8 cellular contexts compared by ENCODE assay signal in genomic region chr7:100130608-100131453, GRCh38. TPM values are rescaled to one million over a fixed set of nuclear protein-coding genes. Genes with fewer than 3 reads are reported as not detected.
DNase-seq lines count a peak whose midpoint lies in the region; ATAC-seq and TF ChIP-seq lines count a peak whose summit lies in the region.

No MANE protein-coding gene starts in this region.

- H3K4me1 ChIP-seq in SJSA1 (replicated peaks) (peaks cover 24% of the 10 kb centered on the region), heart left ventricle (peaks cover 0 to 25% (median 15%) of the 10 kb centered on the region in 12 donors), aorta (ENCODE audit: control insufficient read depth in 1 of 2, insufficient read depth in 2 of 2, low read length in 2 of 2) (no peaks in the 10 kb centered on the region)

- DNase-seq in DMS 273 treated with DMSO at 0.1 percent for 48 hours (lab: John Stamatoyannopoulos, UW) (peak; percentile 18), Kasumi-1 (lab: John Stamatoyannopoulos, UW) (peak; percentile 70 to 71), SJSA1 (ENCODE audit: low read depth in 1 of 2, low spot score in 2 of 2) (peak; percentile 65 to 73), heart left ventricle (peak; percentile 71 to 92 (median 76)), progenitor cell of endocrine pancreas (ENCODE audit: low spot score, unreplicated experiment) (peak; percentile 86), aorta (peak; percentile 86 to 95), NCI-H524 treated with DMSO at 0.1 percent for 48 hours (lab: John Stamatoyannopoulos, UW) (no peak)

- no peak for TF ChIP-seq POLR2A in heart left ventricle (IDR thresholded peaks at IDR 0.05)

- no peak for ATAC-seq in heart left ventricle
- ATAC-seq in aorta (ENCODE audit: low FRiP score), result peak; percentile 54

- peaks cover 21% of the 10 kb centered on the region for H3K4me1 Mint-ChIP-seq in activated naive CD4-positive, alpha-beta T cell treated with anti-CD3 and anti-CD28 coated beads, Interleukin-2, amount 50 U/mL, for 24 hours
- H3K4me1 Mint-ChIP-seq in progenitor cell of endocrine pancreas (ENCODE audit: low read depth), result peaks cover 5% of the 10 kb centered on the region

- peaks cover 1% of the 10 kb centered on the region for H3K36me3 Mint-ChIP-seq in activated naive CD4-positive, alpha-beta T cell treated with anti-CD3 and anti-CD28 coated beads, Interleukin-2, amount 50 U/mL, for 24 hours
- no peaks in the 10 kb centered on the region for H3K36me3 Mint-ChIP-seq in progenitor cell of endocrine pancreas (ENCODE audit: insufficient read depth)

- H3K27me3 ChIP-seq in SJSA1 (replicated peaks) (0 out of 2 replicates have a peak, but pooled peaks cover 2% of the 10 kb centered on the region), heart left ventricle (no peaks in the 10 kb centered on the region), aorta (ENCODE audit: control insufficient read depth in 1 of 2, insufficient read depth in 2 of 2, low read length in 1 of 2) (no peaks in the 10 kb centered on the region)

- 12 to 15% (median 14%) methylated on average over 24 of the region's 24 CpGs for WGBS in heart left ventricle, 4 donors
- 9 to 11% methylated on average over 24 of the region's 24 CpGs for WGBS in aorta, 2 donors

- H3K4me3 Mint-ChIP-seq in activated naive CD4-positive, alpha-beta T cell treated with anti-CD3 and anti-CD28 coated beads, Interleukin-2, amount 50 U/mL, for 24 hours, result peak overlapping the region; percentile 33
- H3K4me3 Mint-ChIP-seq in progenitor cell of endocrine pancreas (ENCODE audit: low read depth), result no peak overlapping the region

- no peaks in the 10 kb centered on the region for H3K9me3 ChIP-seq in SJSA1 (replicated peaks)
- H3K9me3 ChIP-seq in heart left ventricle, result no peaks in the 10 kb centered on the region
- H3K9me3 ChIP-seq in aorta (ENCODE audit: control insufficient read depth, low read length), result no peaks in the 10 kb centered on the region

- H3K27ac ChIP-seq in SJSA1 (no peak overlapping the region), heart left ventricle (no peak overlapping the region), aorta (ENCODE audit: low read depth in 1 of 2, low read length in 2 of 2) (no peak overlapping the region)

- peak; percentile 75 to 96 (median 86) for TF ChIP-seq CTCF in heart left ventricle (IDR thresholded peaks at IDR 0.05)
- peak; percentile 93 for TF ChIP-seq CTCF in progenitor cell of endocrine pancreas (IDR thresholded peaks at IDR 0.05; ENCODE audit: unreplicated experiment)

- H3K4me3 ChIP-seq in SJSA1 (no peak overlapping the region), heart left ventricle (peak overlapping the region in 3 of 12 donors; percentile 12 to 30 (median 18)), aorta (ENCODE audit: low read length in 2 of 2) (no peak overlapping the region)

- intact Hi-C loops in heart left ventricle (cut with DNase I) (loop anchor here in 6 of 10 donors (5.0 to 10.0 kb wide), 6 partner anchors 81 to 224 kb away; partner anchors contain the start of genes PVRIG (in 5 of the 6) and PILRB (in 1 of the 6)), aorta (cut with DNase I) (loop anchor here (2.0 to 10.0 kb wide), 2 partner anchors 84 to 140 kb away; partner anchors contain the start of gene PVRIG (in 1 of the 2))

- no peaks in the 10 kb centered on the region for H3K27me3 Mint-ChIP-seq in activated naive CD4-positive, alpha-beta T cell treated with anti-CD3 and anti-CD28 coated beads, Interleukin-2, amount 50 U/mL, for 24 hours
- peaks cover 9% of the 10 kb centered on the region for H3K27me3 Mint-ChIP-seq in progenitor cell of endocrine pancreas

- H3K9me3 Mint-ChIP-seq in activated naive CD4-positive, alpha-beta T cell treated with anti-CD3 and anti-CD28 coated beads, Interleukin-2, amount 50 U/mL, for 24 hours, result no peaks in the 10 kb centered on the region
- H3K9me3 Mint-ChIP-seq in progenitor cell of endocrine pancreas (ENCODE audit: low read depth), result no peaks in the 10 kb centered on the region

- H3K27ac Mint-ChIP-seq in activated naive CD4-positive, alpha-beta T cell treated with anti-CD3 and anti-CD28 coated beads, Interleukin-2, amount 50 U/mL, for 24 hours, result no peak overlapping the region
- H3K27ac Mint-ChIP-seq in progenitor cell of endocrine pancreas, result no peak overlapping the region

- H3K36me3 ChIP-seq in SJSA1 (0 out of 2 replicates have a peak, but pooled peaks cover 2% of the 10 kb centered on the region), heart left ventricle (no peaks in the 10 kb centered on the region), aorta (ENCODE audit: control insufficient read depth in 1 of 2, insufficient read depth in 2 of 2, low read length in 1 of 2) (no peaks in the 10 kb centered on the region)

RNA-seq across cellular contexts. Expression of gene MBLAC1, which starts 4.1 kb away (rescaled TPM):
- total RNA-seq in SJSA1 (2014; rRNA removed; shearing (Covaris generic)), result 2.4 and 3.3 TPM in 2 replicates
- 1 to 10 TPM; 1.3 to 2.7 (median 2.0) TPM for total RNA-seq in heart left ventricle
- polyA plus RNA-seq in heart left ventricle, result 1 to 10 TPM; 1.4 to 3.2 TPM
- 1.6 and 2.2 TPM in 2 replicates for total RNA-seq in progenitor cell of endocrine pancreas
- 1 to 10 TPM; 1.8 to 1.9 TPM for total RNA-seq in aorta
- 1 to 10 TPM; 1.4 to 2.3 TPM for polyA plus RNA-seq in aorta

RNA-seq across cellular contexts. Expression of gene CNPY4, which starts 11.4 kb away (rescaled TPM):
- 22.5 and 24.6 TPM in 2 replicates for total RNA-seq in SJSA1 (2014; rRNA removed; shearing (Covaris generic))
- total RNA-seq in heart left ventricle (1 to 10 TPM; 5.9 to 9.5 (median 8.3) TPM), progenitor cell of endocrine pancreas (22.5 and 25.5 TPM in 2 replicates), aorta (10 to 100 TPM; 14.0 to 29.5 TPM)
- polyA plus RNA-seq in heart left ventricle (10 to 100 TPM in 1 of 2 donors, 1 to 10 TPM in 1; 9.1 to 10.8 TPM), aorta (10 to 100 TPM; 17.2 to 35.0 TPM)

RNA-seq across cellular contexts. Expression of gene TAF6, which starts 11.7 kb away (rescaled TPM):
- total RNA-seq in SJSA1 (2014; rRNA removed; shearing (Covaris generic)), result 20.5 and 35.3 TPM in 2 replicates
- total RNA-seq in heart left ventricle, result 10 to 100 TPM; 24.9 to 80.9 (median 34.1) TPM
- 10 to 100 TPM; 28.7 to 48.1 TPM for polyA plus RNA-seq in heart left ventricle
- total RNA-seq in progenitor cell of endocrine pancreas, result 79.6 and 91.2 TPM in 2 replicates
- total RNA-seq in aorta, result 10 to 100 TPM; 31.7 to 38.7 TPM
- 10 to 100 TPM; 24.2 to 39.3 TPM for polyA plus RNA-seq in aorta

RNA-seq across cellular contexts. Expression of gene LAMTOR4, which starts 17.9 kb away (rescaled TPM):
- total RNA-seq in SJSA1 (2014; rRNA removed; shearing (Covaris generic)), result 115 and 123 TPM in 2 replicates
- total RNA-seq in heart left ventricle (100 to 1,000 TPM in 3 of 9 donors, 10 to 100 TPM in 6; 64.6 to 160 (median 91.7) TPM), progenitor cell of endocrine pancreas (106 and 116 TPM in 2 replicates), aorta (100 to 1,000 TPM in 1 of 2 donors, 10 to 100 TPM in 1; 80.2 to 104 TPM)
- polyA plus RNA-seq in heart left ventricle (100 to 1,000 TPM; 155 to 158 TPM), aorta (100 to 1,000 TPM; 267 to 310 TPM)

RNA-seq across cellular contexts. Expression of gene TRAPPC14, which starts 27.7 kb away (rescaled TPM):
- total RNA-seq in SJSA1 (2014; rRNA removed; shearing (Covaris generic)), result 5.1 and 7.4 TPM in 2 replicates
- total RNA-seq in heart left ventricle (10 to 100 TPM in 2 of 9 donors, 1 to 10 TPM in 7; 4.0 to 14.9 (median 7.4) TPM), progenitor cell of endocrine pancreas (29.6 and 30.7 TPM in 2 replicates), aorta (10 to 100 TPM; 16.5 to 17.4 TPM)
- polyA plus RNA-seq in heart left ventricle (1 to 10 TPM; 6.2 to 9.2 TPM), aorta (10 to 100 TPM in 1 of 2 donors, 1 to 10 TPM in 1; 3.6 to 28.2 TPM)
